8 cellular contexts compared by ENCODE assay signal in the genomic region with DNA sequence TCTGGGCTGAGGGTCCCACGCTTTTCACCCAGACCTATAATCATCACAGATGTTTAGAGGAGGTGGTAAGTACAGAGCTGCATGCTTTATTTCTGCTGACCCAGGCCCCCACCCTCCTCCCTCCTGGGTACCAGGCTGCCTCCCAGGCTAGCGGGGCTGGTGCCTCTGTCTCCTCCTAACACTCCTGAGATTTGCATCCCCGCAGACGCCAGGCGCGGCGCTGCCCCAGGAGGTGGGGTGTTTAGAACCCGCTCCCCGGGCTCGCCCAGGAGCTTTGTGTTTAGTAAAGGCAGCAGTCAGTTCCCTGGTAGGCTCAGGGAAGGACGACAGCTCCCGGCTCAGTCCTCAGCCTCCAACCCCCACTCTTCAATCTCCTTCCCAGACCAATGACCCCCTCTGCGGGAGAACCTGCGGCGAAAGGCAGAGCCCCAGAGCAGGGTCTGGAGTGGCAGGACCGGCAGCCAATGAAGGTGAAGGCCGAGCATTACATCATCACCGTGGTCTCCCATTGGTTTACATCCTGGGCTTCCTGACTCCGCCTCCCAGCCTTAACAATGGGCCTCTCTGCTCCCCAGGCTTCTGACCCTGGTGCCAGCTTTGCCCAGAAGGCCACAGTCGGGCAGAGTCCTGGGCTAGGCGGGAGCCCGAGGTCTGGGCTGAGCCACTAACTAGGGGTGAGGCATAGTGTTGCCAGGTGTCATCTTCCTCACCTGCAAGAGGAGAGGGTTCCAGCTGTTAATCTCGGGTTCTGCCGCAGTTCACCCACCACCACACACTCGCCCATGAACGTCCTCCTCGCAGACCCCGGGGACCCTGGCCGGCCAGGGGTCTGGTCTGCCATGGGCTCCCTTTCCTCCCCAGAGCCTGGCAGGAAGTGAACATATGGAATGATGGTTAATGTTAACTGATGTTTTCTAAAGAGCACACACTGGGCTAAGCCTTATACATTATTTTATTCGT. TPM values are rescaled to one million over a fixed set of nuclear protein-coding genes. Genes with fewer than 3 reads are reported as not detected.
DNase-seq lines count a peak whose midpoint lies in the region; ATAC-seq and TF ChIP-seq lines count a peak whose summit lies in the region.

No MANE protein-coding gene starts in this region.

- in situ Hi-C loops in astrocyte of the spinal cord (cut with HindIII; ENCODE audit: low sequenced_read_pairs), result no loop called here

- DNase-seq in Ammon's horn (ENCODE audit: low spot score), result peak; percentile 99
- DNase-seq in Karpas-422, result peak; percentile 85
- DNase-seq in astrocyte of the spinal cord (ENCODE audit: low read depth, low spot score), result peak; percentile 83
- peak; percentile 85 for DNase-seq in sciatic nerve (ENCODE audit: low spot score)
- no peak for DNase-seq in activated T-helper 2 cell treated with anti-CD3 and anti-CD28 coated beads, Interferon-gamma antibody, Interleukin-2, Interleukin-4, amounts not matched to agents 10 μg/mL and 5 μg/mL and 100 μg/mL, durations not matched to agents 14 hours and 24 hours and 36 hours (ENCODE audit: low spot score)

- H3K4me1 Mint-ChIP-seq in activated T-helper 2 cell treated with anti-CD3 and anti-CD28 coated beads, Interferon-gamma antibody, Interleukin-2, Interleukin-4, amounts not matched to agents 10 μg/mL and 5 μg/mL and 100 μg/mL, durations not matched to agents 14 hours and 24 hours and 36 hours (ENCODE audit: low read depth), result no peaks in the 10 kb centered on the region

- no peaks in the 10 kb centered on the region for H3K79me2 ChIP-seq in Karpas-422 (ENCODE audit: low read length)

- H4K20me1 ChIP-seq in Karpas-422 (ENCODE audit: insufficient read depth, low read depth, low read length), result no peaks in the 10 kb centered on the region

- H3K36me3 ChIP-seq in Karpas-422 (ENCODE audit: insufficient read depth, low read length), result no peaks in the 10 kb centered on the region

- no peak overlapping the region for H3K4me2 ChIP-seq in Karpas-422 (ENCODE audit: low read depth, low read length, poor library complexity, severe bottlenecking)

- H3K4me3 Mint-ChIP-seq in activated T-helper 2 cell treated with anti-CD3 and anti-CD28 coated beads, Interferon-gamma antibody, Interleukin-2, Interleukin-4, amounts not matched to agents 10 μg/mL and 5 μg/mL and 100 μg/mL, durations not matched to agents 14 hours and 24 hours and 36 hours (ENCODE audit: low read depth), result no peak overlapping the region

- no peaks in the 10 kb centered on the region for H3K27me3 ChIP-seq in Karpas-422 (ENCODE audit: low read length)

- no peak overlapping the region for H3K27ac ChIP-seq in Karpas-422 (ENCODE audit: low read length)

- no peak for TF ChIP-seq CTCF in astrocyte of the spinal cord (IDR thresholded peaks at IDR 0.05; ENCODE audit: low read depth, low read length)

- no peak overlapping the region for H3K27ac Mint-ChIP-seq in activated T-helper 2 cell treated with anti-CD3 and anti-CD28 coated beads, Interferon-gamma antibody, Interleukin-2, Interleukin-4, amounts not matched to agents 10 μg/mL and 5 μg/mL and 100 μg/mL, durations not matched to agents 14 hours and 24 hours and 36 hours

- H3K9me2 ChIP-seq in Karpas-422 (replicated peaks; ENCODE audit: insufficient read depth, low read length), result no peaks in the 10 kb centered on the region

- no peaks in the 10 kb centered on the region for H3K36me3 Mint-ChIP-seq in activated T-helper 2 cell treated with anti-CD3 and anti-CD28 coated beads, Interferon-gamma antibody, Interleukin-2, Interleukin-4, amounts not matched to agents 10 μg/mL and 5 μg/mL and 100 μg/mL, durations not matched to agents 14 hours and 24 hours and 36 hours (ENCODE audit: low read depth)

- no peak overlapping the region for H3K9ac ChIP-seq in Karpas-422 (ENCODE audit: low read length)

- intact Hi-C loops in sciatic nerve (cut with DNase I), result no loop called here
- intact Hi-C loops in activated T-helper 2 cell treated with anti-CD3 and anti-CD28 coated beads, Interferon-gamma antibody, Interleukin-2, Interleukin-4, amounts not matched to agents 10 μg/mL and 5 μg/mL and 100 μg/mL, durations not matched to agents 14 hours and 24 hours and 36 hours (cut with micrococcal nuclease), result no loop called here

- no peaks in the 10 kb centered on the region for H3K27me3 Mint-ChIP-seq in activated T-helper 2 cell treated with anti-CD3 and anti-CD28 coated beads, Interferon-gamma antibody, Interleukin-2, Interleukin-4, amounts not matched to agents 10 μg/mL and 5 μg/mL and 100 μg/mL, durations not matched to agents 14 hours and 24 hours and 36 hours (ENCODE audit: low read depth)

- H3K9me3 ChIP-seq in Karpas-422 (ENCODE audit: low read length), result no peaks in the 10 kb centered on the region

- no peaks in the 10 kb centered on the region for H3K9me3 Mint-ChIP-seq in activated T-helper 2 cell treated with anti-CD3 and anti-CD28 coated beads, Interferon-gamma antibody, Interleukin-2, Interleukin-4, amounts not matched to agents 10 μg/mL and 5 μg/mL and 100 μg/mL, durations not matched to agents 14 hours and 24 hours and 36 hours

- no peaks in the 10 kb centered on the region for H3K4me1 ChIP-seq in Karpas-422 (ENCODE audit: low read length)

- H3K4me3 ChIP-seq in Karpas-422 (ENCODE audit: low read length) (no peak overlapping the region), astrocyte of the spinal cord (ENCODE audit: low read depth, low read length) (peak overlapping the region; percentile 35), iPS-11a (ENCODE audit: low read depth, low read length) (peak overlapping the region; percentile 14)

- ATAC-seq in sciatic nerve, result peak; percentile 91
- no peak for ATAC-seq in GM21528 (IDR thresholded peaks at IDR 0.05; ENCODE audit: low FRiP score, unreplicated experiment)
- ATAC-seq in HG02763 (IDR thresholded peaks at IDR 0.05; ENCODE audit: unreplicated experiment), result no peak

- no peak overlapping the region for H2AFZ ChIP-seq in Karpas-422 (ENCODE audit: low read length)

RNA-seq across cellular contexts. Expression of gene CALM1, which starts 57.5 kb away (rescaled TPM):
- total RNA-seq in Karpas-422 (2014; rRNA removed; shearing (Covaris generic); ENCODE audit: low replicate concordance), result 560 and 724 TPM in 2 replicates
- 340 TPM for total RNA-seq in sciatic nerve
- 470 and 491 TPM in 2 replicates for total RNA-seq in activated T-helper 2 cell treated with anti-CD3 and anti-CD28 coated beads, Interferon-gamma antibody, Interleukin-2, Interleukin-4, amounts not matched to agents 10 μg/mL and 5 μg/mL and 100 μg/mL, durations not matched to agents 14 hours and 24 hours and 36 hours
